Comparison of ENCODE assay signal across 1 cellular context in genomic region chr2:139885921-139886498, GRCh38.
TF ChIP-seq lines count a peak whose summit lies in the region.

No MANE protein-coding gene starts in this region.

TF ChIP-seq in WTC11, 78 proteins besides CTCF, POLR2A, EP300 and RAD21 (continued from another document):
- TF ChIP-seq IRF1 (CRISPR knock-in tag; IDR thresholded peaks at IDR 0.05) (no peak), MLX (CRISPR knock-in tag; IDR thresholded peaks at IDR 0.05) (no peak), ELF4 (CRISPR knock-in tag; IDR thresholded peaks at IDR 0.05; ENCODE audit: low read depth) (no peak), OVOL2 (CRISPR knock-in tag; IDR thresholded peaks at IDR 0.05; ENCODE audit: borderline replicate concordance) (no peak), HMGXB4 (CRISPR knock-in tag; IDR thresholded peaks at IDR 0.05) (no peak), ZNF532 (CRISPR knock-in tag; IDR thresholded peaks at IDR 0.05; ENCODE audit: borderline replicate concordance) (no peak)
